11 cellular contexts compared by ENCODE assay signal in the genomic region with DNA sequence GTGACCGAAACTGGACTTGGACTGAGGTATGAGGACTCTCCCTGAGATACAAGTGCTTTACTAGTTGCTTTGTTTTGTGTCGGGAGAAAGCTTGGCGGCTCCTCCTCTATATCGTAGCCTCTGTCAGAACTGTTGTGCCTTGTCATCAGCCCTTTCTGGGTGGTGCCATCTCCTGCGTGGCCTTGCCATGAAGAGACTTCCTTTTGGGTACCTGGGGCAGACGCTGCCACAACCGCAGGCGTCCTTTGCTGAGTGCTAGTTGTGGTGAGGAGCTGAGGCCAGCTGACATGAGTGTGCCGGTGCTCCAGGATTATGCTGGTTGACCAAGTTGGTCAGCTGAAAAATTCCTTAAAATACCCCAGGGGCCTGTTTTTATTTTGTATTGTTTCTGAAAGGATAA.
DNase-seq lines count a peak whose midpoint lies in the region; ATAC-seq lines count a peak whose summit lies in the region.
"Had no signal": no experiment of that assay in that cellular context is flagged by ENCODE, and none has a peak within 500 bp of the region (broad histone marks: within the 10 kb centered on the region; RNA-seq: fewer than 3 reads in every experiment).

No MANE protein-coding gene starts in this region.

- peaks cover 72% of the 10 kb centered on the region for H3K4me1 Mint-ChIP-seq in activated naive CD4-positive, alpha-beta T cell treated with anti-CD3 and anti-CD28 coated beads, Interleukin-2, amount 10 ng/mL, durations not matched to agents 7 days and 5 days

- H3K4me3 Mint-ChIP-seq in activated naive CD4-positive, alpha-beta T cell treated with anti-CD3 and anti-CD28 coated beads, Interleukin-2, amount 10 ng/mL, durations not matched to agents 7 days and 5 days, result peak overlapping the region; percentile 27
- H3K4me3 Mint-ChIP-seq: neural crest cell had no signal

- peak overlapping the region; percentile 86 for H3K27ac Mint-ChIP-seq in activated naive CD4-positive, alpha-beta T cell treated with anti-CD3 and anti-CD28 coated beads, Interleukin-2, amount 10 ng/mL, durations not matched to agents 7 days and 5 days

- peaks cover 7% of the 10 kb centered on the region for H3K9me3 Mint-ChIP-seq in activated naive CD4-positive, alpha-beta T cell treated with anti-CD3 and anti-CD28 coated beads, Interleukin-2, amount 10 ng/mL, durations not matched to agents 7 days and 5 days

- DNase-seq in T-helper 2 cell (peak in 3 of 5 experiments; percentile 18 to 97 (median 50)), SHP77 treated with DMSO at 0.1 percent for 48 hours (lab: John Stamatoyannopoulos, UW) (no peak), G401 (ENCODE audit: low spot score) (no peak), NCI-H1436 treated with DMSO at 0.1 percent for 48 hours (lab: John Stamatoyannopoulos, UW) (no peak)
- peak; percentile 65 for DNase-seq in activated naive CD4-positive, alpha-beta T cell treated with anti-CD3 and anti-CD28 coated beads, Interleukin-2, amount 10 ng/mL, durations not matched to agents 7 days and 5 days
- peak in 2 of 3 donors; percentile 51 to 63 for DNase-seq in stimulated activated CD4-positive, alpha-beta T cell treated with anti-CD3 and anti-CD28 coated beads, Interleukin-12 subunit alpha, Interleukin-12 subunit beta, amount 100 ng/mL, for 48 hours (ENCODE audit: low read depth in 2 of 3, low spot score in 1 of 3)
- DNase-seq: HCEC 1CT, NCI-H1105 had no signal

- CTCF ChIA-PET in activated naive CD4-positive, alpha-beta T cell treated with anti-CD3 and anti-CD28 coated beads, Interleukin-2, amount 10 ng/mL, durations not matched to agents 7 days and 5 days (lab: Charles Lee), result interaction anchor here (0.7 to 3.0 kb wide), 4 partner anchors 10 to 128 kb away, joined by 3 to 8 read pairs (median 4); no protein-coding TSS in a partner anchor

- in situ Hi-C loops in G401 (cut with HindIII; ENCODE audit: low sequenced_read_pairs), result no loop called here

- peaks cover 3% of the 10 kb centered on the region for H3K27me3 Mint-ChIP-seq in activated naive CD4-positive, alpha-beta T cell treated with anti-CD3 and anti-CD28 coated beads, Interleukin-2, amount 10 ng/mL, durations not matched to agents 7 days and 5 days

- ATAC-seq in GM19328 (IDR thresholded peaks at IDR 0.05; ENCODE audit: unreplicated experiment), result peak; percentile 39
- ATAC-seq in HG02973 (IDR thresholded peaks at IDR 0.05; ENCODE audit: unreplicated experiment), result no peak

- peaks cover 8% of the 10 kb centered on the region for H3K36me3 Mint-ChIP-seq in activated naive CD4-positive, alpha-beta T cell treated with anti-CD3 and anti-CD28 coated beads, Interleukin-2, amount 10 ng/mL, durations not matched to agents 7 days and 5 days

Comparison
In these comparisons a context has a peak if more than half of its experiments do, and no peak if none do; other contexts are left out.
1. DNase-seq: peak in T-helper 2 cell (3 of 5), activated naive CD4-positive, alpha-beta T cell treated with anti-CD3 and anti-CD28 coated beads, Interleukin-2, amount 10 ng/mL, durations not matched to agents 7 days and 5 days (single experiment) and stimulated activated CD4-positive, alpha-beta T cell treated with anti-CD3 and anti-CD28 coated beads, Interleukin-12 subunit alpha, Interleukin-12 subunit beta, amount 100 ng/mL, for 48 hours (2 of 3); none in SHP77 treated with DMSO at 0.1 percent for 48 hours (single experiment), G401 (single experiment) and NCI-H1436 treated with DMSO at 0.1 percent for 48 hours (single experiment).